In genomic region chr14:102353126-102353619, GRCh38 we compare ENCODE assay signal across 1 cellular context.
TF ChIP-seq lines count a peak whose summit lies in the region.

No MANE protein-coding gene starts in this region.

TF ChIP-seq in HepG2, 621 proteins besides CTCF, POLR2A, EP300 and RAD21:
- TF ChIP-seq ZNF225 (CRISPR knock-in tag; IDR thresholded peaks at IDR 0.05), result no peak
- TF ChIP-seq, protein P1, sequence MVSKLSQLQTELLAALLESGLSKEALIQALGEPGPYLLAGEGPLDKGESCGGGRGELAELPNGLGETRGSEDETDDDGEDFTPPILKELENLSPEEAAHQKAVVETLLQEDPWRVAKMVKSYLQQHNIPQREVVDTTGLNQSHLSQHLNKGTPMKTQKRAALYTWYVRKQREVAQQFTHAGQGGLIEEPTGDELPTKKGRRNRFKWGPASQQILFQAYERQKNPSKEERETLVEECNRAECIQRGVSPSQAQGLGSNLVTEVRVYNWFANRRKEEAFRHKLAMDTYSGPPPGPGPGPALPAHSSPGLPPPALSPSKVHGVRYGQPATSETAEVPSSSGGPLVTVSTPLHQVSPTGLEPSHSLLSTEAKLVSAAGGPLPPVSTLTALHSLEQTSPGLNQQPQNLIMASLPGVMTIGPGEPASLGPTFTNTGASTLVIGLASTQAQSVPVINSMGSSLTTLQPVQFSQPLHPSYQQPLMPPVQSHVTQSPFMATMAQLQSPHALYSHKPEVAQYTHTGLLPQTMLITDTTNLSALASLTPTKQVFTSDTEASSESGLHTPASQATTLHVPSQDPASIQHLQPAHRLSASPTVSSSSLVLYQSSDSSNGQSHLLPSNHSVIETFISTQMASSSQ (IDR thresholded peaks at IDR 0.05; ENCODE audit: low read depth), result no peak
- TF ChIP-seq, protein P1 (CRISPR knock-in tag; IDR thresholded peaks at IDR 0.05; ENCODE audit: borderline replicate concordance), result no peak
- no peak for TF ChIP-seq ZNF180 (CRISPR knock-in tag; IDR thresholded peaks at IDR 0.05; ENCODE audit: borderline replicate concordance, low read depth)
- TF ChIP-seq, protein P2, sequence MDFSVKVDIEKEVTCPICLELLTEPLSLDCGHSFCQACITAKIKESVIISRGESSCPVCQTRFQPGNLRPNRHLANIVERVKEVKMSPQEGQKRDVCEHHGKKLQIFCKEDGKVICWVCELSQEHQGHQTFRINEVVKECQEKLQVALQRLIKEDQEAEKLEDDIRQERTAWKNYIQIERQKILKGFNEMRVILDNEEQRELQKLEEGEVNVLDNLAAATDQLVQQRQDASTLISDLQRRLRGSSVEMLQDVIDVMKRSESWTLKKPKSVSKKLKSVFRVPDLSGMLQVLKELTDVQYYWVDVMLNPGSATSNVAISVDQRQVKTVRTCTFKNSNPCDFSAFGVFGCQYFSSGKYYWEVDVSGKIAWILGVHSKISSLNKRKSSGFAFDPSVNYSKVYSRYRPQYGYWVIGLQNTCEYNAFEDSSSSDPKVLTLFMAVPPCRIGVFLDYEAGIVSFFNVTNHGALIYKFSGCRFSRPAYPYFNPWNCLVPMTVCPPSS (IDR thresholded peaks at IDR 0.05), result no peak
- no peak for TF ChIP-seq PHF5A (CRISPR knock-in tag; IDR thresholded peaks at IDR 0.05; ENCODE audit: low read depth, unreplicated experiment)
- TF ChIP-seq ZNF12 (CRISPR knock-in tag; IDR thresholded peaks at IDR 0.05), result no peak
- TF ChIP-seq ZNF263 (CRISPR knock-in tag; IDR thresholded peaks at IDR 0.05), result peak; percentile 95
